1 cellular context compared by ENCODE assay signal in the genomic region with DNA sequence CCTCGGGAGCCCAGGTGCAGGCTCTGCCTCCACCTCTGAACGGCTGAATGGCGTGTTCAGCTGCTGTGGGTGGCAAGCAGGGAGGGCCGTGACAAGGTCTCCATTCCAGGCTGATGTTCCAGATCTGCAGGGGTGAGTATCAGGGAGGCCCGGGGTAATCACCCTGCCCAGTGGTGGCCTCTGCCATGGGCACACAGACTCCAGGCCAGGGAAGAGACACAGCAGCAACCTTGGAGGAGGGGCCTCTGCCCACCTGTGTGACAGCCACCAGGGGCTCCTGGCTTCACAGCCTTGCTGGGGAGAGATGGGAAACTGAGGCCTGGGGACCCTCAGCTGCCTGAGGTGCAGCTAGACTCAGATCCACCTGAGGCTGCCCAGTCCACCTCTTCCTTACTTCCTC.
TF ChIP-seq lines count a peak whose summit lies in the region.

No MANE protein-coding gene starts in this region.

TF ChIP-seq in SK-N-SH, 30 proteins besides CTCF, POLR2A, EP300 and RAD21 (continued from another document):
- TF ChIP-seq TEAD4 (IDR thresholded peaks at IDR 0.05; ENCODE audit: borderline replicate concordance, insufficient read depth): no peak
- no peak for TF ChIP-seq NRF1 (IDR thresholded peaks at IDR 0.05; ENCODE audit: low read depth, low read length)
- TF ChIP-seq CHD2 (IDR thresholded peaks at IDR 0.05; ENCODE audit: low read length, partially characterized antibody): no peak
- TF ChIP-seq, protein P1, sequence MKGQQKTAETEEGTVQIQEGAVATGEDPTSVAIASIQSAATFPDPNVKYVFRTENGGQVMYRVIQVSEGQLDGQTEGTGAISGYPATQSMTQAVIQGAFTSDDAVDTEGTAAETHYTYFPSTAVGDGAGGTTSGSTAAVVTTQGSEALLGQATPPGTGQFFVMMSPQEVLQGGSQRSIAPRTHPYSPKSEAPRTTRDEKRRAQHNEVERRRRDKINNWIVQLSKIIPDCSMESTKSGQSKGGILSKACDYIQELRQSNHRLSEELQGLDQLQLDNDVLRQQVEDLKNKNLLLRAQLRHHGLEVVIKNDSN (IDR thresholded peaks at IDR 0.05; ENCODE audit: borderline replicate concordance, low read depth): no peak
- TF ChIP-seq GATA2 (CRISPR knock-in tag; IDR thresholded peaks at IDR 0.05): no peak
- no peak for TF ChIP-seq EZH2phosphoT487 (IDR thresholded peaks at IDR 0.05; ENCODE audit: borderline replicate concordance, low read depth)
- TF ChIP-seq RFX5 (IDR thresholded peaks at IDR 0.05; ENCODE audit: low read length): no peak
- no peak for TF ChIP-seq FOXJ3 (CRISPR knock-in tag; IDR thresholded peaks at IDR 0.05)
- TF ChIP-seq RCOR1 (IDR thresholded peaks at IDR 0.05; ENCODE audit: low read length): no peak
- TF ChIP-seq ELF1 (IDR thresholded peaks at IDR 0.05): no peak
- no peak for TF ChIP-seq TAF1 (IDR thresholded peaks at IDR 0.05; ENCODE audit: borderline replicate concordance, low read depth, low read length)
- TF ChIP-seq, protein P2, sequence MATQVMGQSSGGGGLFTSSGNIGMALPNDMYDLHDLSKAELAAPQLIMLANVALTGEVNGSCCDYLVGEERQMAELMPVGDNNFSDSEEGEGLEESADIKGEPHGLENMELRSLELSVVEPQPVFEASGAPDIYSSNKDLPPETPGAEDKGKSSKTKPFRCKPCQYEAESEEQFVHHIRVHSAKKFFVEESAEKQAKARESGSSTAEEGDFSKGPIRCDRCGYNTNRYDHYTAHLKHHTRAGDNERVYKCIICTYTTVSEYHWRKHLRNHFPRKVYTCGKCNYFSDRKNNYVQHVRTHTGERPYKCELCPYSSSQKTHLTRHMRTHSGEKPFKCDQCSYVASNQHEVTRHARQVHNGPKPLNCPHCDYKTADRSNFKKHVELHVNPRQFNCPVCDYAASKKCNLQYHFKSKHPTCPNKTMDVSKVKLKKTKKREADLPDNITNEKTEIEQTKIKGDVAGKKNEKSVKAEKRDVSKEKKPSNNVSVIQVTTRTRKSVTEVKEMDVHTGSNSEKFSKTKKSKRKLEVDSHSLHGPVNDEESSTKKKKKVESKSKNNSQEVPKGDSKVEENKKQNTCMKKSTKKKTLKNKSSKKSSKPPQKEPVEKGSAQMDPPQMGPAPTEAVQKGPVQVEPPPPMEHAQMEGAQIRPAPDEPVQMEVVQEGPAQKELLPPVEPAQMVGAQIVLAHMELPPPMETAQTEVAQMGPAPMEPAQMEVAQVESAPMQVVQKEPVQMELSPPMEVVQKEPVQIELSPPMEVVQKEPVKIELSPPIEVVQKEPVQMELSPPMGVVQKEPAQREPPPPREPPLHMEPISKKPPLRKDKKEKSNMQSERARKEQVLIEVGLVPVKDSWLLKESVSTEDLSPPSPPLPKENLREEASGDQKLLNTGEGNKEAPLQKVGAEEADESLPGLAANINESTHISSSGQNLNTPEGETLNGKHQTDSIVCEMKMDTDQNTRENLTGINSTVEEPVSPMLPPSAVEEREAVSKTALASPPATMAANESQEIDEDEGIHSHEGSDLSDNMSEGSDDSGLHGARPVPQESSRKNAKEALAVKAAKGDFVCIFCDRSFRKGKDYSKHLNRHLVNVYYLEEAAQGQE (IDR thresholded peaks at IDR 0.05; ENCODE audit: low read depth, low read length): no peak
- TF ChIP-seq YY1 (IDR thresholded peaks at IDR 0.05; ENCODE audit: low read depth): no peak
- TF ChIP-seq SMC3 (IDR thresholded peaks at IDR 0.05; ENCODE audit: low read depth, low read length): no peak
- TF ChIP-seq, protein P3, sequence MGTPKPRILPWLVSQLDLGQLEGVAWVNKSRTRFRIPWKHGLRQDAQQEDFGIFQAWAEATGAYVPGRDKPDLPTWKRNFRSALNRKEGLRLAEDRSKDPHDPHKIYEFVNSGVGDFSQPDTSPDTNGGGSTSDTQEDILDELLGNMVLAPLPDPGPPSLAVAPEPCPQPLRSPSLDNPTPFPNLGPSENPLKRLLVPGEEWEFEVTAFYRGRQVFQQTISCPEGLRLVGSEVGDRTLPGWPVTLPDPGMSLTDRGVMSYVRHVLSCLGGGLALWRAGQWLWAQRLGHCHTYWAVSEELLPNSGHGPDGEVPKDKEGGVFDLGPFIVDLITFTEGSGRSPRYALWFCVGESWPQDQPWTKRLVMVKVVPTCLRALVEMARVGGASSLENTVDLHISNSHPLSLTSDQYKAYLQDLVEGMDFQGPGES (IDR thresholded peaks at IDR 0.05; ENCODE audit: low read depth, low read length): no peak
- TF ChIP-seq TCF12 (IDR thresholded peaks at IDR 0.05): no peak
- no peak for TF ChIP-seq NFIC (IDR thresholded peaks at IDR 0.05; ENCODE audit: borderline replicate concordance)
TF ChIP-seq in SK-N-SH: peak in this region for 0.
